8 cellular contexts compared by ENCODE assay signal in genomic region chr1:174815036-174815435, GRCh38.
A peak's percentile ranks its signal among the peaks of the same experiment; 100 is the strongest.
DNase-seq lines count a peak whose midpoint lies in the region; ATAC-seq lines count a peak whose summit lies in the region.

No MANE protein-coding gene starts in this region.

- CTCF ChIA-PET in activated naive CD4-positive, alpha-beta T cell treated with anti-CD3 and anti-CD28 coated beads, Interleukin-2, amount 10 ng/mL, durations not matched to agents 7 days and 5 days (lab: Charles Lee) = interaction anchor here (0.9 kb wide), 1 partner anchor 71 kb away, joined by 3 read pairs; no protein-coding TSS in a partner anchor

- peaks cover 24% of the 10 kb centered on the region for H3K4me1 Mint-ChIP-seq in activated naive CD4-positive, alpha-beta T cell treated with anti-CD3 and anti-CD28 coated beads, Interleukin-2, amount 50 U/mL, for 24 hours
- peaks cover 21% of the 10 kb centered on the region for H3K4me1 Mint-ChIP-seq in activated naive CD4-positive, alpha-beta T cell treated with anti-CD3 and anti-CD28 coated beads, Interleukin-2, amount 10 ng/mL, durations not matched to agents 7 days and 5 days
- peaks cover 49% of the 10 kb centered on the region for H3K4me1 Mint-ChIP-seq in stimulated activated memory B cell treated with anti-CD40 and anti-IgM and Interleukin-4, amounts not matched to agents 10 μg/mL and 1 μg/mL and 100 μg/mL, for 72 hours

- H3K9me3 Mint-ChIP-seq in activated naive CD4-positive, alpha-beta T cell treated with anti-CD3 and anti-CD28 coated beads, Interleukin-2, amount 50 U/mL, for 24 hours = no peaks in the 10 kb centered on the region
- H3K9me3 Mint-ChIP-seq in activated naive CD4-positive, alpha-beta T cell treated with anti-CD3 and anti-CD28 coated beads, Interleukin-2, amount 10 ng/mL, durations not matched to agents 7 days and 5 days = no peaks in the 10 kb centered on the region
- no peaks in the 10 kb centered on the region for H3K9me3 Mint-ChIP-seq in stimulated activated memory B cell treated with anti-CD40 and anti-IgM and Interleukin-4, amounts not matched to agents 10 μg/mL and 1 μg/mL and 100 μg/mL, for 72 hours

- no peak for DNase-seq in activated naive CD4-positive, alpha-beta T cell treated with anti-CD3 and anti-CD28 coated beads, Interleukin-2, amount 10 ng/mL, durations not matched to agents 7 days and 5 days
- peak; percentile 31 to 36 for DNase-seq in activated T-cell treated with anti-CD3 and anti-CD28 coated beads, Interleukin-2, amount 50 U/mL, for 48 hours
- no peak for DNase-seq in dedifferentiated amniotic fluid mesenchymal stem cell (ENCODE audit: extremely low spot score)
- DNase-seq in NCI-H2196 (lab: John Stamatoyannopoulos, UW; ENCODE audit: unreplicated experiment) = no peak
- DNase-seq in COLO668 (lab: John Stamatoyannopoulos, UW; ENCODE audit: unreplicated experiment) = no peak

- no peak overlapping the region for H3K4me3 Mint-ChIP-seq in activated naive CD4-positive, alpha-beta T cell treated with anti-CD3 and anti-CD28 coated beads, Interleukin-2, amount 50 U/mL, for 24 hours
- no peak overlapping the region for H3K4me3 Mint-ChIP-seq in activated naive CD4-positive, alpha-beta T cell treated with anti-CD3 and anti-CD28 coated beads, Interleukin-2, amount 10 ng/mL, durations not matched to agents 7 days and 5 days
- H3K4me3 Mint-ChIP-seq in stimulated activated memory B cell treated with anti-CD40 and anti-IgM and Interleukin-4, amounts not matched to agents 10 μg/mL and 1 μg/mL and 100 μg/mL, for 72 hours = no peak overlapping the region

- peak; percentile 38 for ATAC-seq in HG03103 (IDR thresholded peaks at IDR 0.05; ENCODE audit: low read depth, unreplicated experiment)
- ATAC-seq in stimulated activated memory B cell treated with anti-CD40 and anti-IgM and Interleukin-4, amounts not matched to agents 10 μg/mL and 1 μg/mL and 100 μg/mL, for 72 hours = peak; percentile 47

- peak overlapping the region; percentile 63 for H3K27ac Mint-ChIP-seq in activated naive CD4-positive, alpha-beta T cell treated with anti-CD3 and anti-CD28 coated beads, Interleukin-2, amount 50 U/mL, for 24 hours
- H3K27ac Mint-ChIP-seq in activated naive CD4-positive, alpha-beta T cell treated with anti-CD3 and anti-CD28 coated beads, Interleukin-2, amount 10 ng/mL, durations not matched to agents 7 days and 5 days = no peak overlapping the region
- H3K27ac Mint-ChIP-seq in stimulated activated memory B cell treated with anti-CD40 and anti-IgM and Interleukin-4, amounts not matched to agents 10 μg/mL and 1 μg/mL and 100 μg/mL, for 72 hours = peak overlapping the region; percentile 43

- H3K36me3 Mint-ChIP-seq in activated naive CD4-positive, alpha-beta T cell treated with anti-CD3 and anti-CD28 coated beads, Interleukin-2, amount 50 U/mL, for 24 hours = peaks cover 25% of the 10 kb centered on the region
- peaks cover 15% of the 10 kb centered on the region for H3K36me3 Mint-ChIP-seq in activated naive CD4-positive, alpha-beta T cell treated with anti-CD3 and anti-CD28 coated beads, Interleukin-2, amount 10 ng/mL, durations not matched to agents 7 days and 5 days
- peaks cover 49% of the 10 kb centered on the region for H3K36me3 Mint-ChIP-seq in stimulated activated memory B cell treated with anti-CD40 and anti-IgM and Interleukin-4, amounts not matched to agents 10 μg/mL and 1 μg/mL and 100 μg/mL, for 72 hours

- no peaks in the 10 kb centered on the region for H3K27me3 Mint-ChIP-seq in activated naive CD4-positive, alpha-beta T cell treated with anti-CD3 and anti-CD28 coated beads, Interleukin-2, amount 50 U/mL, for 24 hours
- no peaks in the 10 kb centered on the region for H3K27me3 Mint-ChIP-seq in activated naive CD4-positive, alpha-beta T cell treated with anti-CD3 and anti-CD28 coated beads, Interleukin-2, amount 10 ng/mL, durations not matched to agents 7 days and 5 days
- no peaks in the 10 kb centered on the region for H3K27me3 Mint-ChIP-seq in stimulated activated memory B cell treated with anti-CD40 and anti-IgM and Interleukin-4, amounts not matched to agents 10 μg/mL and 1 μg/mL and 100 μg/mL, for 72 hours

Comparison
In these comparisons a context has a peak if more than half of its experiments do, and no peak if none do; other contexts are left out.
1. DNase-seq: peak in activated T-cell treated with anti-CD3 and anti-CD28 coated beads, Interleukin-2, amount 50 U/mL, for 48 hours (2 of 2); none in activated naive CD4-positive, alpha-beta T cell treated with anti-CD3 and anti-CD28 coated beads, Interleukin-2, amount 10 ng/mL, durations not matched to agents 7 days and 5 days (single experiment), dedifferentiated amniotic fluid mesenchymal stem cell (single experiment), NCI-H2196 (single experiment) and COLO668 (single experiment).